Comparison of ENCODE assay signal across 1 cellular context in genomic region chr14:78007160-78007559, GRCh38.
TF ChIP-seq lines count a peak whose summit lies in the region.

No MANE protein-coding gene starts in this region.

TF ChIP-seq in neural cell, 6 proteins besides CTCF, POLR2A, EP300 and RAD21 (continued from another document):
- no peak for TF ChIP-seq SMC3 (conservative IDR thresholded peaks at IDR 0.05; ENCODE audit: poor library complexity)
TF ChIP-seq in neural cell: peak in this region for 0.
